ENCODE assay signal across 8 cellular contexts in genomic region chr17:81858967-81859905, GRCh38. TPM values are rescaled to one million over a fixed set of nuclear protein-coding genes. Genes with fewer than 3 reads are reported as not detected.
DNase-seq lines count a peak whose midpoint lies in the region; ATAC-seq and TF ChIP-seq lines count a peak whose summit lies in the region.

No MANE protein-coding gene starts in this region.

- H3K36me3 ChIP-seq in tibial nerve, result peaks cover 0 to 62% (median 10%) of the 10 kb centered on the region in 3 donors

- no peak for ATAC-seq in GM21423 (IDR thresholded peaks at IDR 0.05; ENCODE audit: unreplicated experiment)
- ATAC-seq in GM19452 (IDR thresholded peaks at IDR 0.05; ENCODE audit: unreplicated experiment), result no peak

- 48 to 54% methylated on average over 23 of the region's 23 CpGs for WGBS in tibial nerve, 2 donors

- no peaks in the 10 kb centered on the region for H3K9me3 Mint-ChIP-seq in activated T-cell treated with anti-CD3 and anti-CD28 coated beads, Interleukin-2, amount 50 U/mL, for 24 hours
- no peaks in the 10 kb centered on the region for H3K9me3 Mint-ChIP-seq in activated naive CD8-positive, alpha-beta T cell (ENCODE audit: low read depth)

- TF ChIP-seq CTCF in tibial nerve (IDR thresholded peaks at IDR 0.05), result no peak

- DNase-seq in activated T-cell treated with anti-CD3 and anti-CD28 coated beads, Interleukin-2, amount 50 U/mL, for 24 hours, result peak; percentile 42
- DNase-seq in activated T-cell treated with anti-CD3 and anti-CD28 coated beads, Interleukin-2, amount 50 U/mL, for 1 hour, result no peak
- no peak for DNase-seq in tibial nerve (ENCODE audit: low spot score in 2 of 2)
- DNase-seq in NCI-H2107 treated with DMSO at 0.1 percent for 48 hours (lab: John Stamatoyannopoulos, UW; ENCODE audit: unreplicated experiment), result no peak

- H3K27ac ChIP-seq in layer of hippocampus (ENCODE audit: low read depth, low read length), result peak overlapping the region; percentile 90
- peak overlapping the region; percentile 73 to 96 (median 93) for H3K27ac ChIP-seq in tibial nerve

- TF ChIP-seq EP300 in tibial nerve (IDR thresholded peaks at IDR 0.05), result no peak

- peak overlapping the region; percentile 68 to 100 (median 93) for H3K4me3 ChIP-seq in tibial nerve

- H3K27me3 ChIP-seq in layer of hippocampus (ENCODE audit: control insufficient read depth, insufficient read depth, low read length), result no peaks in the 10 kb centered on the region
- H3K27me3 ChIP-seq in tibial nerve, result no peaks in the 10 kb centered on the region

- peaks cover 2% of the 10 kb centered on the region for H3K27me3 Mint-ChIP-seq in activated T-cell treated with anti-CD3 and anti-CD28 coated beads, Interleukin-2, amount 50 U/mL, for 24 hours
- H3K27me3 Mint-ChIP-seq in activated naive CD8-positive, alpha-beta T cell, result no peaks in the 10 kb centered on the region

- H3K4me1 ChIP-seq in tibial nerve, result peaks cover 0 to 75% (median 34%) of the 10 kb centered on the region in 4 donors

- no peak for TF ChIP-seq POLR2A in tibial nerve (IDR thresholded peaks at IDR 0.05)

- H3K27ac Mint-ChIP-seq in activated T-cell treated with anti-CD3 and anti-CD28 coated beads, Interleukin-2, amount 50 U/mL, for 24 hours, result peak overlapping the region; percentile 86
- peak overlapping the region; percentile 86 for H3K27ac Mint-ChIP-seq in activated naive CD8-positive, alpha-beta T cell

- H3K4me3 Mint-ChIP-seq in activated T-cell treated with anti-CD3 and anti-CD28 coated beads, Interleukin-2, amount 50 U/mL, for 24 hours, result peak overlapping the region; percentile 86
- peak overlapping the region; percentile 95 for H3K4me3 Mint-ChIP-seq in activated naive CD8-positive, alpha-beta T cell

- peaks cover 50% of the 10 kb centered on the region for H3K4me1 Mint-ChIP-seq in activated T-cell treated with anti-CD3 and anti-CD28 coated beads, Interleukin-2, amount 50 U/mL, for 24 hours (ENCODE audit: low read depth)
- H3K4me1 Mint-ChIP-seq in activated naive CD8-positive, alpha-beta T cell (ENCODE audit: low read depth), result peaks cover 29% of the 10 kb centered on the region

- no peaks in the 10 kb centered on the region for H3K9me3 ChIP-seq in tibial nerve

- peaks cover 83% of the 10 kb centered on the region for H3K36me3 Mint-ChIP-seq in activated T-cell treated with anti-CD3 and anti-CD28 coated beads, Interleukin-2, amount 50 U/mL, for 24 hours (ENCODE audit: low read depth)
- peaks cover 9% of the 10 kb centered on the region for H3K36me3 Mint-ChIP-seq in activated naive CD8-positive, alpha-beta T cell

RNA-seq across cellular contexts. Expression of gene P4HB, which starts 1.1 kb away (rescaled TPM):
- 100 to 1,000 TPM; 385 to 594 (median 472) TPM for total RNA-seq in tibial nerve

RNA-seq across cellular contexts. Expression of gene ARHGDIA, which starts 11.9 kb away (rescaled TPM):
- total RNA-seq in tibial nerve, result 100 to 1,000 TPM; 190 to 484 (median 237) TPM

RNA-seq across cellular contexts. Expression of gene PPP1R27, which starts 24.4 kb away (rescaled TPM):
- total RNA-seq in tibial nerve, result 1 to 10 TPM in 1 of 4 donors, not detected in 3; 2.6 TPM

RNA-seq across cellular contexts. Expression of gene MCRIP1, which starts 26.1 kb away (rescaled TPM):
- 100 to 1,000 TPM in 1 of 4 donors, 10 to 100 TPM in 3; 78.7 to 105 (median 92.5) TPM for total RNA-seq in tibial nerve

RNA-seq across cellular contexts. Expression of gene ALYREF, which starts 32.1 kb away (rescaled TPM):
- 10 to 100 TPM; 44.5 to 67.2 (median 63.5) TPM for total RNA-seq in tibial nerve
